In genomic region chr11:76207642-76208378, GRCh38 we compare ENCODE assay signal across 8 cellular contexts. TPM values are rescaled to one million over a fixed set of nuclear protein-coding genes. Genes with fewer than 3 reads are reported as not detected.
DNase-seq lines count a peak whose midpoint lies in the region; ATAC-seq, FAIRE-seq and TF ChIP-seq lines count a peak whose summit lies in the region.

No MANE protein-coding gene starts in this region.

- no peak overlapping the region for H3K27ac ChIP-seq in WERI-Rb-1
- H3K27ac ChIP-seq in spleen, result peak overlapping the region in 1 of 8 donors; percentile 35

- TF ChIP-seq CTCF in WERI-Rb-1 (IDR thresholded peaks at IDR 0.05; ENCODE audit: low read depth, low read length), result peak; percentile 96
- TF ChIP-seq CTCF in bronchial epithelial cell (IDR thresholded peaks at IDR 0.05; ENCODE audit: insufficient read depth, low read length, severe bottlenecking), result peak; percentile 98
- TF ChIP-seq CTCF in spleen (IDR thresholded peaks at IDR 0.05 in 8 of 11, conservative IDR thresholded peaks at IDR 0.05 in 3 of 11), result peak; percentile 89 to 99 (median 98)

- peak; percentile 61 for ATAC-seq in HG02642 (IDR thresholded peaks at IDR 0.05; ENCODE audit: poor library complexity, unreplicated experiment)

- H3K9me3 ChIP-seq in WERI-Rb-1 (ENCODE audit: severe bottlenecking), result no peaks in the 10 kb centered on the region
- no peaks in the 10 kb centered on the region for H3K9me3 ChIP-seq in spleen

- H3K4me3 ChIP-seq in WERI-Rb-1 (ENCODE audit: low read depth, low read length) (peak overlapping the region; percentile 59), bronchial epithelial cell (ENCODE audit: low read depth, low read length) (peak overlapping the region; percentile 7), spleen (peak overlapping the region; percentile 39 to 81 (median 64))

- DNase-seq in DMS153 (lab: John Stamatoyannopoulos, UW), result peak; percentile 73
- peak; percentile 89 for DNase-seq in NCI-H2196 (lab: John Stamatoyannopoulos, UW; ENCODE audit: unreplicated experiment)
- peak; percentile 82 for DNase-seq in WERI-Rb-1
- DNase-seq in bronchial epithelial cell (ENCODE audit: low read depth), result peak; percentile 55
- DNase-seq in iris pigment epithelial cell (ENCODE audit: low read depth), result peak; percentile 74
- DNase-seq in spleen, result peak; percentile 96
- no peak for DNase-seq in cortex of kidney (lab: John Stamatoyannopoulos, UW)

- intact Hi-C loops in spleen (cut with DNase I; ENCODE audit: low total_unique reads), result loop anchor here (2.0 kb wide), 1 partner anchor 107 kb away; no protein-coding TSS in a partner anchor

- H3K36me3 ChIP-seq in WERI-Rb-1 (no peaks in the 10 kb centered on the region), bronchial epithelial cell (ENCODE audit: control insufficient read depth, insufficient read depth, low read length) (no peaks in the 10 kb centered on the region), spleen (no peaks in the 10 kb centered on the region)

- TF ChIP-seq POLR2A in spleen (IDR thresholded peaks at IDR 0.05), result no peak

- FAIRE-seq in bronchial epithelial cell (lab: Jason Lieb, UNC), result no peak

- 1 to 2% (median 2%) methylated on average over 40 to 54 of the region's 54 CpGs for WGBS in spleen, 5 donors

- H3K4me1 ChIP-seq in spleen, result peaks cover 35 to 66% (median 58%) of the 10 kb centered on the region in 6 donors

- H3K27me3 ChIP-seq in WERI-Rb-1 (ENCODE audit: insufficient read depth, low read depth, severe bottlenecking) (peaks cover 35% of the 10 kb centered on the region), bronchial epithelial cell (ENCODE audit: control insufficient read depth, insufficient read depth, low read length) (peaks cover 43% of the 10 kb centered on the region), spleen (replicated peaks in 1 of 7) (peaks cover 6 to 100% (median 58%) of the 10 kb centered on the region in 7 donors)

RNA-seq across cellular contexts. Expression of gene WNT11, which starts 1.5 kb away (rescaled TPM):
- total RNA-seq in bronchial epithelial cell (0.13 TPM in 1 of 2 replicates, not detected in the other), spleen (1 to 10 TPM in 6 of 7 donors, under 1 TPM in 1; 0.85 to 4.2 (median 3.1) TPM)
- polyA plus RNA-seq in spleen, result under 1 TPM; 0.09 to 0.67 (median 0.62) TPM

Comparison
In these comparisons a context has a peak if more than half of its experiments do, and no peak if none do; other contexts are left out.
1. H3K4me3 ChIP-seq: peak in every context shown above with its lines; median percentile 64 in spleen; 59 in WERI-Rb-1; 7 in bronchial epithelial cell.